ENCODE assay signal across 1 cellular context in the genomic region with DNA sequence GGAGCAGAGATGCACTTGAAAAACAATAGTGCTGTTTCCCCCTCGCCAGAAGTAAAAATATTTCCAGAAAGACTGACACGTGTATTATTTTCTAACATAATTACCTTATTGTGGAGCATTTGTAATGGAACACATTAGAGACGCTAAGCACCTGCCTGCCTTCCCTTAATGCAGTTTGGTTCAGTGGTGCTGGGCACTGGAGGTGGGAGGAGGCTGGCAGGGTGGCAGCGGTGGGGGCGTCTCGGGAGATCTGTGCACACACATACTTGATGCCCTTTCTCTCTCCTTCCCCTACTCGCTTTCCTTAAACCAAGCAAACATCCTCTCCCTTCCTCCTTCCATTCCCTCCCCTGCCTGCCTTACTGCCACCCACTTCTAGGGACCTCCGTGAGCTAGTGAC.
TF ChIP-seq lines count a peak whose summit lies in the region.

No MANE protein-coding gene starts in this region.

TF ChIP-seq in GM23338, 12 proteins besides CTCF, POLR2A, EP300 and RAD21 (continued from another document):
- TF ChIP-seq ZNF462 (CRISPR knock-in tag; IDR thresholded peaks at IDR 0.05) (no peak), STAT1 (IDR thresholded peaks at IDR 0.05; ENCODE audit: unreplicated experiment) (no peak), POLR2AphosphoS5 (IDR thresholded peaks at IDR 0.05; ENCODE audit: low read depth) (no peak), EZH2phosphoT487 (IDR thresholded peaks at IDR 0.05; ENCODE audit: unreplicated experiment) (no peak)
